18 cellular contexts compared by ENCODE assay signal in genomic region chr2:174121178-174121577, GRCh38.
DNase-seq lines count a peak whose midpoint lies in the region; TF ChIP-seq lines count a peak whose summit lies in the region.
"Had no signal": no experiment of that assay in that cellular context is flagged by ENCODE, and none has a peak within 500 bp of the region (broad histone marks: within the 10 kb centered on the region; RNA-seq: fewer than 3 reads in every experiment).

No MANE protein-coding gene starts in this region.

- H3K27me3 Mint-ChIP-seq in neural progenitor cell (ENCODE audit: insufficient read depth, low read depth), result no peaks in the 10 kb centered on the region

- peaks cover 7% of the 10 kb centered on the region for H3K36me3 Mint-ChIP-seq in neural progenitor cell

- peaks cover 55% of the 10 kb centered on the region for H3K4me1 ChIP-seq in neural progenitor cell
- H3K4me1 ChIP-seq: left lung, right lobe of liver had no signal

- no peaks in the 10 kb centered on the region for H3K27me3 ChIP-seq in neural progenitor cell
- H3K27me3 ChIP-seq: left lung, right lobe of liver had no signal

- in situ Hi-C loops in astrocyte of the spinal cord (cut with HindIII; ENCODE audit: low sequenced_read_pairs), result no loop called here

- H3K4me3 ChIP-seq in astrocyte of the spinal cord (ENCODE audit: low read depth, low read length), result no peak overlapping the region
- H3K4me3 ChIP-seq in neural progenitor cell, result no peak overlapping the region
- H3K4me3 ChIP-seq: left lung, right lobe of liver had no signal

- H3K4me2 ChIP-seq in neural progenitor cell, result peak overlapping the region; percentile 6

- no peak overlapping the region for H2AFZ ChIP-seq in neural progenitor cell (replicated peaks)

- H3F3A ChIP-seq in neural progenitor cell (ENCODE audit: low read depth), result peaks cover 29% of the 10 kb centered on the region

- H3K27ac Mint-ChIP-seq in neural progenitor cell, result peak overlapping the region; percentile 22

- peak in 2 of 3 experiments; percentile 52 to 85 for DNase-seq in NCI-H1417 (lab: John Stamatoyannopoulos, UW)
- DNase-seq in NCI-H1417 treated with DMSO at 0.1 percent for 48 hours (lab: John Stamatoyannopoulos, UW), result no peak
- DNase-seq in NCI-H1930 (lab: John Stamatoyannopoulos, UW), result peak; percentile 93 to 94
- DNase-seq in astrocyte of the spinal cord (ENCODE audit: low read depth, low spot score), result peak; percentile 43
- no peak for DNase-seq in neural progenitor cell (ENCODE audit: low spot score)
- no peak for DNase-seq in RPMI8226
- DNase-seq in ureter (ENCODE audit: low spot score), result no peak
- no peak for DNase-seq in hypothalamus (lab: John Stamatoyannopoulos, UW)
- DNase-seq: activated CD4-positive, alpha-beta T cell treated with anti-CD3 and anti-CD28 coated beads for 48 hours; activated CD8-positive, alpha-beta memory T cell treated with anti-CD3 and anti-CD28 coated beads, Interleukin-2, amount 50 U/mL, for 4 hours; activated gamma-delta T cell treated with Interleukin-2 at 50 U/mL for 16 hours; amniotic stem cell; caudate nucleus; DMS79; left lung; MM.1S; right lobe of liver had no signal

- H4K20me1 ChIP-seq in neural progenitor cell (ENCODE audit: low read depth), result no peaks in the 10 kb centered on the region

- H3K79me2 ChIP-seq in neural progenitor cell (ENCODE audit: low read depth), result peaks cover 8% of the 10 kb centered on the region

- no peaks in the 10 kb centered on the region for H3K9me3 ChIP-seq in neural progenitor cell (ENCODE audit: low read depth)
- H3K9me3 ChIP-seq: left lung, right lobe of liver had no signal

- no peak overlapping the region for H3K27ac ChIP-seq in neural progenitor cell
- H3K27ac ChIP-seq: C4-2B, left lung, right lobe of liver had no signal

- H3K36me3 ChIP-seq in neural progenitor cell, result peaks cover 4% of the 10 kb centered on the region
- H3K36me3 ChIP-seq: left lung, right lobe of liver had no signal

- H3K4me1 Mint-ChIP-seq in neural progenitor cell, result peaks cover 55% of the 10 kb centered on the region

- no peaks in the 10 kb centered on the region for H3K9me3 Mint-ChIP-seq in neural progenitor cell

- H3K4me3 Mint-ChIP-seq in neural progenitor cell, result no peak overlapping the region

- no peak overlapping the region for H3K9ac ChIP-seq in neural progenitor cell

- TF ChIP-seq CTCF in astrocyte of the spinal cord (IDR thresholded peaks at IDR 0.05; ENCODE audit: low read depth, low read length), result no peak
- TF ChIP-seq CTCF in neural progenitor cell (IDR thresholded peaks at IDR 0.05), result no peak

Comparison
In these comparisons a context has a peak if more than half of its experiments do, and no peak if none do; other contexts are left out.
1. DNase-seq: peak in NCI-H1417 (2 of 3), NCI-H1930 (2 of 2) and astrocyte of the spinal cord (single experiment); none in NCI-H1417 treated with DMSO at 0.1 percent for 48 hours (single experiment), neural progenitor cell (single experiment), RPMI8226 (single experiment), ureter (single experiment) and hypothalamus (0 of 51).